ENCODE assay signal across 21 cellular contexts in the genomic region with DNA sequence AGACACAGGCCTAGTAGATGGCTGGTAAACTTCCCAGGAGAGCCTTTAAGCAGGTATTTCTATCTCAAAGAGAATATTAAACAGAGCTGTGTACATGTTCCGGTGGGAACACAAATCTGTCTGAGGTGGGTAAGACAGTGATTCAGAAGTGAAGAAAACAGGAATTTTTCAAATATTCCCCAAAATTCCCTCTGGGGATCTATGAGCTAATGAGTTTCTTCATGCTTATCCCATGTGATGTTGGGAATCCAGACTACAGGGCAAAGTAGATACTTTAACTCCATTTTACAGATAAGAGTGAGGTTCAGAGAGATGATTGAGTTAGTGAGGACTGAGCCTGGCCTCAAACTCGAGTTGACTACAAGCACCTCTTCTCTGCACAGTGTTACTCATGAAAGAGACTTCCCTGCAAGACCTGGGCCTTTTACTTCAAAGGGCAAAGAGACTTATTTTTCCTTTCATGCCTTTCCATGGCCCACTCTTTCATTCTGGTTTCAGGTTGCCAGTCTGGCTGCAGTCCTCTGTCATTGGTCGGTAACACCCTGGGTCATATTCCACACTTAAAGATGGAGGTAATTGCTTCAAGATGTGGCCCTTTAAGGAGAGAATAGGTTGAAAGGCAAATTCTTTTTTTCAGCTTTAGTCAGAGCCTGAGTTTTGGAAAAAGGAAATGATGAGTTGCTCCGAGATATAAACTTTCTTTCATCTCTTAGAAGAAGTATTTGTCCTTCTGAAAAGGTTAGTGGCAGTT.
DNase-seq lines count a peak whose midpoint lies in the region; ATAC-seq and TF ChIP-seq lines count a peak whose summit lies in the region.
"Had no signal": no experiment of that assay in that cellular context is flagged by ENCODE, and none has a peak within 500 bp of the region (broad histone marks: within the 10 kb centered on the region; RNA-seq: fewer than 3 reads in every experiment).

No MANE protein-coding gene starts in this region.

- H3K36me3 Mint-ChIP-seq in naive thymus-derived CD8-positive, alpha-beta T cell: peaks cover 0 to 11% (median 10%) of the 10 kb centered on the region in 3 donors
- H3K36me3 Mint-ChIP-seq: mesothelial cell of epicardium had no signal

- H3K9ac ChIP-seq in parathyroid adenoma: no peak overlapping the region
- H3K9ac ChIP-seq: KMS-11 had no signal

- no peak overlapping the region for H3K4me3 Mint-ChIP-seq in naive thymus-derived CD8-positive, alpha-beta T cell
- H3K4me3 Mint-ChIP-seq: activated CD4-positive, alpha-beta T cell treated with anti-CD3 and anti-CD28 coated beads, Interleukin-2, amount 10 ng/mL, durations not matched to agents 7 days and 5 days; mesothelial cell of epicardium had no signal

- TF ChIP-seq CTCF in AG10803 (conservative IDR thresholded peaks at IDR 0.05; ENCODE audit: low read length) (no peak), fibroblast of mammary gland (conservative IDR thresholded peaks at IDR 0.05; ENCODE audit: control insufficient read depth, insufficient read depth, low read depth, low read length) (no peak), parathyroid adenoma (IDR thresholded peaks at IDR 0.05) (no peak)

- no peak for ATAC-seq in naive thymus-derived CD8-positive, alpha-beta T cell
- ATAC-seq in Right ventricle myocardium inferior: no peak
- ATAC-seq: heart right ventricle had no signal

- no peak overlapping the region for H3K4me2 ChIP-seq in parathyroid adenoma (ENCODE audit: low read length)
- H3K4me2 ChIP-seq: KMS-11 had no signal

- H3K4me1 Mint-ChIP-seq in naive thymus-derived CD8-positive, alpha-beta T cell: no peaks in the 10 kb centered on the region

- TF ChIP-seq RAD21 in Ishikawa (IDR thresholded peaks at IDR 0.05; ENCODE audit: low read depth): no peak

- H3K4me1 ChIP-seq in parathyroid adenoma: peaks cover 39% of the 10 kb centered on the region

- POLR2A ChIA-PET in naive thymus-derived CD8-positive, alpha-beta T cell (lab: Charles Lee): no interaction called here

- H3K4me3 ChIP-seq in AG10803 (ENCODE audit: low read length): no peak overlapping the region
- H3K4me3 ChIP-seq in fibroblast of mammary gland (ENCODE audit: control insufficient read depth, low read depth, low read length): no peak overlapping the region
- no peak overlapping the region for H3K4me3 ChIP-seq in parathyroid adenoma (ENCODE audit: low read depth, low read length)
- H3K4me3 ChIP-seq: heart right ventricle, PC-9, SK-N-MC had no signal

- TF ChIP-seq EP300 in Ishikawa (IDR thresholded peaks at IDR 0.05; ENCODE audit: borderline replicate concordance): no peak

- H3K36me3 ChIP-seq in parathyroid adenoma (ENCODE audit: control insufficient read depth, insufficient read depth, low read length): no peaks in the 10 kb centered on the region

- H3K9me3 Mint-ChIP-seq in naive thymus-derived CD8-positive, alpha-beta T cell: no peaks in the 10 kb centered on the region
- H3K9me3 Mint-ChIP-seq: activated CD4-positive, alpha-beta T cell treated with anti-CD3 and anti-CD28 coated beads, Interleukin-2, amount 10 ng/mL, durations not matched to agents 7 days and 5 days; mesothelial cell of epicardium had no signal

- no peak overlapping the region for H2AFZ ChIP-seq in parathyroid adenoma
- H2AFZ ChIP-seq: PC-9 had no signal

- peaks cover 10% of the 10 kb centered on the region for H3K79me2 ChIP-seq in parathyroid adenoma

- DNase-seq in AG10803 (ENCODE audit: low read depth) (peak; percentile 54), fibroblast of mammary gland (ENCODE audit: low read depth) (peak; percentile 54), NCI-H345 (lab: John Stamatoyannopoulos, UW) (no peak), Right ventricle myocardium inferior (ENCODE audit: missing footprints) (no peak), Ammon's horn (ENCODE audit: low spot score) (no peak)
- no peak for DNase-seq in naive thymus-derived CD8-positive, alpha-beta T cell
- DNase-seq: activated CD4-positive, alpha-beta T cell treated with anti-CD3 and anti-CD28 coated beads, Interleukin-2, amount 10 ng/mL, durations not matched to agents 7 days and 5 days; activated naive CD4-positive, alpha-beta T cell treated with Interleukin-2 at 50 U/mL for 16 hours; heart right ventricle; kidney; NCI-H1092; NCI-H2081 treated with DMSO at 0.1 percent for 48 hours; NCI-H748 treated with DMSO at 0.1 percent for 48 hours; PC-9; retina; stimulated activated naive CD4-positive, alpha-beta T cell treated with Interleukin-2 at 50 U/mL for 16 hours had no signal

- no peaks in the 10 kb centered on the region for H3K27me3 Mint-ChIP-seq in naive thymus-derived CD8-positive, alpha-beta T cell
- H3K27me3 Mint-ChIP-seq: activated CD4-positive, alpha-beta T cell treated with anti-CD3 and anti-CD28 coated beads, Interleukin-2, amount 10 ng/mL, durations not matched to agents 7 days and 5 days had no signal

- intact Hi-C loops in Right ventricle myocardium inferior (cut with DNase I): no loop called here

- no peaks in the 10 kb centered on the region for H3K27me3 ChIP-seq in parathyroid adenoma (ENCODE audit: control insufficient read depth, insufficient read depth, low read length)
- H3K27me3 ChIP-seq: heart right ventricle had no signal

- H3K27ac ChIP-seq in parathyroid adenoma: peak overlapping the region; percentile 81
- H3K27ac ChIP-seq: heart right ventricle, KMS-11, SK-N-MC had no signal

- no peaks in the 10 kb centered on the region for H3K9me3 ChIP-seq in parathyroid adenoma (ENCODE audit: control insufficient read depth, low read length)
- H3K9me3 ChIP-seq: heart right ventricle had no signal

- peak overlapping the region in 1 of 10 donors; percentile 19 for H3K27ac Mint-ChIP-seq in naive thymus-derived CD8-positive, alpha-beta T cell
- H3K27ac Mint-ChIP-seq: activated CD4-positive, alpha-beta T cell treated with anti-CD3 and anti-CD28 coated beads, Interleukin-2, amount 10 ng/mL, durations not matched to agents 7 days and 5 days; mesothelial cell of epicardium had no signal

TF ChIP-seq in Ishikawa, 13 proteins besides CTCF, POLR2A, EP300 and RAD21:
- TF ChIP-seq YY1 (IDR thresholded peaks at IDR 0.05; ENCODE audit: low read depth) (peak; percentile 55), EGR1 (IDR thresholded peaks at IDR 0.05) (no peak), TAF1 (IDR thresholded peaks at IDR 0.05; ENCODE audit: low read depth) (no peak), CEBPB (IDR thresholded peaks at IDR 0.05) (no peak), ZBTB7A (IDR thresholded peaks at IDR 0.05; ENCODE audit: low read depth) (no peak)
- TF ChIP-seq, protein P1, sequence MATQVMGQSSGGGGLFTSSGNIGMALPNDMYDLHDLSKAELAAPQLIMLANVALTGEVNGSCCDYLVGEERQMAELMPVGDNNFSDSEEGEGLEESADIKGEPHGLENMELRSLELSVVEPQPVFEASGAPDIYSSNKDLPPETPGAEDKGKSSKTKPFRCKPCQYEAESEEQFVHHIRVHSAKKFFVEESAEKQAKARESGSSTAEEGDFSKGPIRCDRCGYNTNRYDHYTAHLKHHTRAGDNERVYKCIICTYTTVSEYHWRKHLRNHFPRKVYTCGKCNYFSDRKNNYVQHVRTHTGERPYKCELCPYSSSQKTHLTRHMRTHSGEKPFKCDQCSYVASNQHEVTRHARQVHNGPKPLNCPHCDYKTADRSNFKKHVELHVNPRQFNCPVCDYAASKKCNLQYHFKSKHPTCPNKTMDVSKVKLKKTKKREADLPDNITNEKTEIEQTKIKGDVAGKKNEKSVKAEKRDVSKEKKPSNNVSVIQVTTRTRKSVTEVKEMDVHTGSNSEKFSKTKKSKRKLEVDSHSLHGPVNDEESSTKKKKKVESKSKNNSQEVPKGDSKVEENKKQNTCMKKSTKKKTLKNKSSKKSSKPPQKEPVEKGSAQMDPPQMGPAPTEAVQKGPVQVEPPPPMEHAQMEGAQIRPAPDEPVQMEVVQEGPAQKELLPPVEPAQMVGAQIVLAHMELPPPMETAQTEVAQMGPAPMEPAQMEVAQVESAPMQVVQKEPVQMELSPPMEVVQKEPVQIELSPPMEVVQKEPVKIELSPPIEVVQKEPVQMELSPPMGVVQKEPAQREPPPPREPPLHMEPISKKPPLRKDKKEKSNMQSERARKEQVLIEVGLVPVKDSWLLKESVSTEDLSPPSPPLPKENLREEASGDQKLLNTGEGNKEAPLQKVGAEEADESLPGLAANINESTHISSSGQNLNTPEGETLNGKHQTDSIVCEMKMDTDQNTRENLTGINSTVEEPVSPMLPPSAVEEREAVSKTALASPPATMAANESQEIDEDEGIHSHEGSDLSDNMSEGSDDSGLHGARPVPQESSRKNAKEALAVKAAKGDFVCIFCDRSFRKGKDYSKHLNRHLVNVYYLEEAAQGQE (IDR thresholded peaks at IDR 0.05; ENCODE audit: low read depth): no peak

Comparison
In these comparisons a context has a peak if more than half of its experiments do, and no peak if none do; other contexts are left out.
1. DNase-seq: peak in AG10803 (single experiment) and fibroblast of mammary gland (single experiment); none in naive thymus-derived CD8-positive, alpha-beta T cell (0 of 10), NCI-H345 (single experiment), Right ventricle myocardium inferior (single experiment) and Ammon's horn (single experiment).